In the genomic region with DNA sequence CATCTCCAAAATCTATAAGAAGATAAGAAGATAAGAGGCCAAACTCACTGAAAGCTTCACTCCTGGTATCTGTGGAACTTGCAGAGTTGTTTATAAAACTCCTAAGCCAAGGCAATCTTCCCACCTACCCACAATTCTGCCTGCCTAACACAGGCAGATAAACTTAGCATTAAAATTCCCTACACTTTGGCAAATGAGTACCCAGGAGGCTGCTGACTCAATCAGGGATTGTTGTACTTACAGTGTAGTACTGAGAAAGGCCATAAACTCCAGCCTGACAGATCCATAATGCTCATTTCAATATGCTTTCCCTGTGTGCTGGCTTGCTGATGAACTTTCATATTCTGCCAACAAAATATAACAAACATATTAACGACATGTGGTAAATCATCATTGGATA, we compare ENCODE assay signal across 16 cellular contexts.
DNase-seq lines count a peak whose midpoint lies in the region; ATAC-seq and TF ChIP-seq lines count a peak whose summit lies in the region.
"Had no signal": no experiment of that assay in that cellular context is flagged by ENCODE, and none has a peak within 500 bp of the region (broad histone marks: within the 10 kb centered on the region; RNA-seq: fewer than 3 reads in every experiment).

No MANE protein-coding gene starts in this region.

- 89 to 92% methylated on average over 1 of the region's 1 CpG for WGBS in thyroid gland, 2 donors

- ATAC-seq in HG03342 (IDR thresholded peaks at IDR 0.05; ENCODE audit: unreplicated experiment): no peak
- ATAC-seq: HepG2 had no signal

- no peaks in the 10 kb centered on the region for H3K27me3 ChIP-seq in HUES6 (ENCODE audit: control insufficient read depth, insufficient read depth, low read length)
- H3K27me3 ChIP-seq in thyroid gland: no peaks in the 10 kb centered on the region

- H3K9me3 ChIP-seq in HUES6 (ENCODE audit: control insufficient read depth, insufficient read depth, low read depth, low read length): peaks cover 21% of the 10 kb centered on the region
- H3K9me3 ChIP-seq in thyroid gland: no peaks in the 10 kb centered on the region
- H3K9me3 ChIP-seq: Caco-2, HAP-1 had no signal

- TF ChIP-seq POLR2A in thyroid gland (IDR thresholded peaks at IDR 0.05): no peak

- H3K4me1 ChIP-seq in HUES6 (ENCODE audit: control insufficient read depth, insufficient read depth, low read length) (peaks cover 6% of the 10 kb centered on the region), thyroid gland (peaks cover 16 to 32% of the 10 kb centered on the region in 2 donors)
- H3K4me1 ChIP-seq: Caco-2, HAP-1 had no signal

- H3K36me3 ChIP-seq in HUES6 (ENCODE audit: control insufficient read depth, insufficient read depth, low read length): no peaks in the 10 kb centered on the region
- no peaks in the 10 kb centered on the region for H3K36me3 ChIP-seq in thyroid gland
- H3K36me3 ChIP-seq: HAP-1 had no signal

- H3K27ac ChIP-seq in HUES6 (ENCODE audit: low read depth, low read length): 0 out of 2 replicates have a peak overlapping the region, but pooled peaks have one; percentile 57
- peak overlapping the region; percentile 86 to 93 (median 89) for H3K27ac ChIP-seq in thyroid gland

- TF ChIP-seq CTCF in thyroid gland (IDR thresholded peaks at IDR 0.05): no peak

- no peak overlapping the region for H3K9ac ChIP-seq in HUES6 (ENCODE audit: low read length)

- no peak overlapping the region for H3K4me3 ChIP-seq in HUES6 (ENCODE audit: low read depth, low read length)
- no peak overlapping the region for H3K4me3 ChIP-seq in thyroid gland (replicated peaks in 1 of 3)
- H3K4me3 ChIP-seq: HAP-1 had no signal

- DNase-seq in amniotic epithelial cell (ENCODE audit: low read depth) (peak; percentile 49), kidney tubule cell (ENCODE audit: low spot score) (peak; percentile 61), thyroid gland (no peak), NCI-H2171 treated with DMSO at 0.1 percent for 48 hours (lab: John Stamatoyannopoulos, UW) (no peak), MV-4-11 (lab: John Stamatoyannopoulos, UW) (no peak)
- DNase-seq: Caco-2; CD4-positive, CD25-positive, alpha-beta regulatory T cell; DMS53; KG1; NCI-H1092 treated with DMSO at 0.1 percent for 48 hours; NCI-H2081 treated with DMSO at 0.1 percent for 48 hours; NCI-H526 treated with DMSO at 0.1 percent for 48 hours had no signal

- intact Hi-C loops in thyroid gland (cut with DNase I): no loop called here

Comparison
In these comparisons a context has a peak if more than half of its experiments do, and no peak if none do; other contexts are left out.
1. DNase-seq: peak in amniotic epithelial cell (single experiment) and kidney tubule cell (single experiment); none in thyroid gland (0 of 2), NCI-H2171 treated with DMSO at 0.1 percent for 48 hours (single experiment) and MV-4-11 (single experiment).